In genomic region chr7:24896031-24896433, GRCh38 we compare ENCODE assay signal across 9 cellular contexts.
DNase-seq lines count a peak whose midpoint lies in the region; ATAC-seq, FAIRE-seq and TF ChIP-seq lines count a peak whose summit lies in the region.
"Had no signal": no experiment of that assay in that cellular context is flagged by ENCODE, and none has a peak within 500 bp of the region (broad histone marks: within the 10 kb centered on the region; RNA-seq: fewer than 3 reads in every experiment).

No MANE protein-coding gene starts in this region.

- DNase-seq in memory B cell (ENCODE audit: low spot score in 2 of 2): peak in 1 of 2 donors; percentile 48
- no peak for DNase-seq in frontal cortex (ENCODE audit: low spot score in 2 of 2)
- DNase-seq in NCI-H1048 (lab: John Stamatoyannopoulos, UW): no peak
- no peak for DNase-seq in NCI-H748 treated with DMSO at 0.1 percent for 48 hours (lab: John Stamatoyannopoulos, UW)
- DNase-seq in endothelial cell (ENCODE audit: low spot score): no peak

- TF ChIP-seq CTCF in endothelial cell (IDR thresholded peaks at IDR 0.05; ENCODE audit: unreplicated experiment): no peak

- ATAC-seq in GM18508 (IDR thresholded peaks at IDR 0.05; ENCODE audit: insufficient read depth, unreplicated experiment): peak; percentile 35
- peak; percentile 60 for ATAC-seq in GM21619 (IDR thresholded peaks at IDR 0.05; ENCODE audit: unreplicated experiment)
- peak; percentile 54 for ATAC-seq in HG03558 (IDR thresholded peaks at IDR 0.05; ENCODE audit: extremely low read depth, unreplicated experiment)
- peak; percentile 91 for ATAC-seq in memory B cell (ENCODE audit: low read depth)

- H3K4me1 Mint-ChIP-seq in memory B cell: peaks cover 52% of the 10 kb centered on the region
- peaks cover 11% of the 10 kb centered on the region for H3K4me1 Mint-ChIP-seq in endothelial cell (ENCODE audit: unreplicated experiment)

- H3K27me3 Mint-ChIP-seq in memory B cell (no peaks in the 10 kb centered on the region), endothelial cell (ENCODE audit: unreplicated experiment) (no peaks in the 10 kb centered on the region)

- H3K36me3 Mint-ChIP-seq in memory B cell: peaks cover 7% of the 10 kb centered on the region
- no peaks in the 10 kb centered on the region for H3K36me3 Mint-ChIP-seq in endothelial cell (ENCODE audit: low read depth, unreplicated experiment)

- no peaks in the 10 kb centered on the region for H3K9me3 Mint-ChIP-seq in memory B cell
- H3K9me3 Mint-ChIP-seq in endothelial cell (ENCODE audit: unreplicated experiment): no peaks in the 10 kb centered on the region

- peak overlapping the region; percentile 90 for H3K27ac Mint-ChIP-seq in memory B cell
- no peak overlapping the region for H3K27ac Mint-ChIP-seq in endothelial cell (ENCODE audit: unreplicated experiment)

- FAIRE-seq in frontal cortex (lab: Jason Lieb, UNC): no peak
- FAIRE-seq: bronchial epithelial cell had no signal

- no peak overlapping the region for H3K4me3 Mint-ChIP-seq in memory B cell
- H3K4me3 Mint-ChIP-seq in endothelial cell (ENCODE audit: unreplicated experiment): no peak overlapping the region

Comparison
In these comparisons a context has a peak if more than half of its experiments do, and no peak if none do; other contexts are left out.
1. ATAC-seq: peak in every context shown above with its lines; median percentile 91 in memory B cell; 60 in GM21619; 54 in HG03558; 35 in GM18508.